ENCODE assay signal across 19 cellular contexts in the genomic region with DNA sequence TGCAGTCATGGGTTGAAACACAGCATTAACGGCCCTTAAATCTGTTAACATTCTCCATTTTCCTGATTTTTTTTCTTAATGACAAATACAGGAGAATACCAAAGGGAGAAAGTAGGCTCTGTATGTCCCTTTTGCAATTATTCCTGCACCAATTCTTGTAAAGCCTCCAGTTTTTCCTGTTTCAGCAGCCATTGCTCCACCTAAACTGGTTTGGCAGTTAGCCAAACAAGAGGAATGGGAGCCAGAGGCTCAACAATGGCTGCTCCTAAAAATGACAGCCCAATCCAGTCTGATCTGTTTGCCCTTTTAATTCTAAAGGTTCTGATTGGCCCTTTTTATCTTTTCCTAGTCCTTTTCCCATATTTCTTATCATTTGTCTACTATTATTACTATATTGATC.
"Had no signal": no experiment of that assay in that cellular context is flagged by ENCODE, and none has a peak within 500 bp of the region (broad histone marks: within the 10 kb centered on the region; RNA-seq: fewer than 3 reads in every experiment).

No MANE protein-coding gene starts in this region.

- H3K4me1 ChIP-seq: heart right ventricle, upper lobe of right lung, vagina had no signal

- H3K4me3 Mint-ChIP-seq: naive thymus-derived CD8-positive, alpha-beta T cell had no signal

- H3K4me3 ChIP-seq: coronary artery, heart right ventricle, mucosa of descending colon, spleen, stomach, upper lobe of right lung, vagina had no signal

- DNase-seq: effector CD4-positive, alpha-beta T cell; heart right ventricle; islet precursor cell; mucosa of descending colon; naive thymus-derived CD8-positive, alpha-beta T cell; spleen; stimulated activated CD4-positive, alpha-beta T cell treated with anti-CD3 and anti-CD28 coated beads, Interleukin-15, amount 100 ng/mL, for 24 hours; stimulated activated CD4-positive, alpha-beta T cell treated with anti-CD3 and anti-CD28 coated beads, Interleukin-1b, Interleukin-23, amount 100 ng/mL, for 48 hours; stimulated activated naive CD4-positive, alpha-beta T cell; stomach; substantia nigra; upper lobe of right lung had no signal

- H3K36me3 ChIP-seq: heart right ventricle, neutrophil, spleen, stomach, upper lobe of right lung, vagina had no signal

- FAIRE-seq: frontal cortex had no signal

- H3K27me3 Mint-ChIP-seq: naive thymus-derived CD8-positive, alpha-beta T cell had no signal

- H3K27me3 ChIP-seq: heart right ventricle, neutrophil, spleen, stomach, upper lobe of right lung, vagina had no signal

- H3K9me3 ChIP-seq: neutrophil, upper lobe of right lung, vagina had no signal

- ATAC-seq: esophagus mucosa; heart right ventricle; left lobe of liver; mucosa of descending colon; naive thymus-derived CD8-positive, alpha-beta T cell; sciatic nerve; upper lobe of right lung had no signal

- H3K27ac ChIP-seq: coronary artery, heart right ventricle, neutrophil, spleen, stomach, upper lobe of right lung, vagina had no signal
